Comparison of ENCODE assay signal across 11 cellular contexts in the genomic region with DNA sequence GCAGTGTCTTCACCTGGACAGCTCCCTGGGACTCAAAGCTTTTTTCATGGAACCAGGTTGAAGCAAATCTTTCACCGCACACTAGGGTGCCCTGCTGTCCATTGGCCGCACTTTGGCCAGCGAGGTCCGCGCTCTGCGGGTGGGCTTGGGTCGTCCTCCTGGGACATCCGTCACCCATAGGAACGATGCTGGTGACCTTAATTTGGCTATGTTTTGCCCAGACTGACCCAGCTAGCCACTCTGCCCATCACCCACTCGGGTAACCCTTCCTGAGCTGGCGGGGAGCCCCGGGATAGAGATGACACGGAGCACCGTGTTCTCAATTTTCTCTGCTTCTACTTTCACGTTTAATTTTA. TPM values are rescaled to one million over a fixed set of nuclear protein-coding genes. Genes with fewer than 3 reads are reported as not detected.
DNase-seq lines count a peak whose midpoint lies in the region; ATAC-seq, FAIRE-seq and TF ChIP-seq lines count a peak whose summit lies in the region.
"Had no signal": no experiment of that assay in that cellular context is flagged by ENCODE, and none has a peak within 500 bp of the region (broad histone marks: within the 10 kb centered on the region; RNA-seq: fewer than 3 reads in every experiment).

No MANE protein-coding gene starts in this region.

- peaks cover 7 to 14% (median 10%) of the 10 kb centered on the region in 4 donors for H3K4me1 Mint-ChIP-seq in CD4-positive, CD25-positive, alpha-beta regulatory T cell
- H3K4me1 Mint-ChIP-seq in GM23338 (no peaks in the 10 kb centered on the region), osteocyte (ENCODE audit: unreplicated experiment) (no peaks in the 10 kb centered on the region)
- H3K4me1 Mint-ChIP-seq in activated CD8-positive, alpha-beta T cell treated with anti-CD3 and anti-CD28 coated beads, Interleukin-2, amount 10 ng/mL, durations not matched to agents 7 days and 5 days (ENCODE audit: low read depth) = peaks cover 5% of the 10 kb centered on the region
- H3K4me1 Mint-ChIP-seq: CD14-positive monocyte had no signal

- intact Hi-C loops in pancreas (cut with DNase I) = loop anchor here in 1 of 3 donors (10.0 kb wide), 1 partner anchor 86 kb away; no protein-coding TSS in a partner anchor

- H3K36me3 ChIP-seq in CD4-positive, CD25-positive, alpha-beta regulatory T cell (ENCODE audit: control insufficient read depth, insufficient read depth, low read length) = no peaks in the 10 kb centered on the region
- H3K36me3 ChIP-seq in right atrium auricular region (no peaks in the 10 kb centered on the region), pancreas (no peaks in the 10 kb centered on the region), GM23338 (ENCODE audit: insufficient read depth) (no peaks in the 10 kb centered on the region)
- H3K36me3 ChIP-seq: uterus had no signal

- H3K27ac Mint-ChIP-seq in CD4-positive, CD25-positive, alpha-beta regulatory T cell = peak overlapping the region in 2 of 3 donors; percentile 76 to 85
- H3K27ac Mint-ChIP-seq in GM23338 (no peak overlapping the region), osteocyte (ENCODE audit: unreplicated experiment) (no peak overlapping the region)
- no peak overlapping the region for H3K27ac Mint-ChIP-seq in activated CD8-positive, alpha-beta T cell treated with anti-CD3 and anti-CD28 coated beads, Interleukin-2, amount 10 ng/mL, durations not matched to agents 7 days and 5 days
- H3K27ac Mint-ChIP-seq: CD14-positive monocyte had no signal

- 71 to 86% methylated on average over 15 of the region's 15 CpGs for WGBS in pancreas, 2 donors

- H3K4me3 Mint-ChIP-seq in CD4-positive, CD25-positive, alpha-beta regulatory T cell = peak overlapping the region; percentile 60 to 85 (median 68)
- no peak overlapping the region for H3K4me3 Mint-ChIP-seq in GM23338
- H3K4me3 Mint-ChIP-seq in activated CD8-positive, alpha-beta T cell treated with anti-CD3 and anti-CD28 coated beads, Interleukin-2, amount 10 ng/mL, durations not matched to agents 7 days and 5 days = no peak overlapping the region
- H3K4me3 Mint-ChIP-seq in osteocyte (ENCODE audit: unreplicated experiment) = no peak overlapping the region
- H3K4me3 Mint-ChIP-seq: CD14-positive monocyte had no signal

- no peaks in the 10 kb centered on the region for H3K36me3 Mint-ChIP-seq in CD4-positive, CD25-positive, alpha-beta regulatory T cell
- no peaks in the 10 kb centered on the region; the same call in 2 of the 3 replicates for H3K36me3 Mint-ChIP-seq in GM23338 (ENCODE audit: low read depth)
- no peaks in the 10 kb centered on the region for H3K36me3 Mint-ChIP-seq in activated CD8-positive, alpha-beta T cell treated with anti-CD3 and anti-CD28 coated beads, Interleukin-2, amount 10 ng/mL, durations not matched to agents 7 days and 5 days (ENCODE audit: low read depth)
- H3K36me3 Mint-ChIP-seq in osteocyte (ENCODE audit: unreplicated experiment) = no peaks in the 10 kb centered on the region
- H3K36me3 Mint-ChIP-seq: CD14-positive monocyte had no signal

- no peaks in the 10 kb centered on the region; the same call in 1 of the 2 replicates for H4K20me1 ChIP-seq in GM23338 (replicated peaks; ENCODE audit: insufficient read depth)

- no peaks in the 10 kb centered on the region for H3K9me3 Mint-ChIP-seq in CD4-positive, CD25-positive, alpha-beta regulatory T cell
- peaks cover 6% of the 10 kb centered on the region; the same call in 2 of the 3 replicates for H3K9me3 Mint-ChIP-seq in GM23338
- H3K9me3 Mint-ChIP-seq in activated CD8-positive, alpha-beta T cell treated with anti-CD3 and anti-CD28 coated beads, Interleukin-2, amount 10 ng/mL, durations not matched to agents 7 days and 5 days (ENCODE audit: insufficient read depth) = no peaks in the 10 kb centered on the region
- H3K9me3 Mint-ChIP-seq in osteocyte (ENCODE audit: unreplicated experiment) = no peaks in the 10 kb centered on the region

- no peak for TF ChIP-seq CTCF in VCaP (conservative IDR thresholded peaks at IDR 0.05)
- TF ChIP-seq CTCF in right atrium auricular region (IDR thresholded peaks at IDR 0.05) = no peak
- no peak for TF ChIP-seq CTCF in pancreas (IDR thresholded peaks at IDR 0.05)
- no peak for TF ChIP-seq CTCF in GM23338 (conservative IDR thresholded peaks at IDR 0.05; ENCODE audit: low read depth in 2 of 2)
- TF ChIP-seq CTCF in osteocyte (IDR thresholded peaks at IDR 0.05) = no peak

- H3F3A ChIP-seq in GM23338 (replicated peaks; ENCODE audit: low read depth) = no peaks in the 10 kb centered on the region

- H3K9me2 ChIP-seq in GM23338 (ENCODE audit: insufficient read depth) = no peaks in the 10 kb centered on the region

- H3K27me3 ChIP-seq in CD4-positive, CD25-positive, alpha-beta regulatory T cell (ENCODE audit: control insufficient read depth, insufficient read depth, low read length) = no peaks in the 10 kb centered on the region
- H3K27me3 ChIP-seq in right atrium auricular region (no peaks in the 10 kb centered on the region), pancreas (no peaks in the 10 kb centered on the region), GM23338 (ENCODE audit: insufficient read depth) (no peaks in the 10 kb centered on the region)
- H3K27me3 ChIP-seq: uterus had no signal

- FAIRE-seq in pancreas (lab: Jason Lieb, UNC) = no peak

- no peak for DNase-seq in CD4-positive, CD25-positive, alpha-beta regulatory T cell
- DNase-seq in right atrium auricular region (ENCODE audit: low spot score) (no peak), pancreas (peak in 3 of 6 donors; percentile 35 to 61 (median 58)), GM23338 (ENCODE audit: low spot score) (no peak), osteocyte (ENCODE audit: extremely low spot score, unreplicated experiment) (no peak)
- no peak for DNase-seq in activated CD8-positive, alpha-beta T cell treated with anti-CD3 and anti-CD28 coated beads, Interleukin-2, amount 10 ng/mL, durations not matched to agents 7 days and 5 days
- DNase-seq: NCI-H1105 treated with DMSO at 0.1 percent for 48 hours had no signal

- no peak overlapping the region for H2AFZ ChIP-seq in GM23338

- H3K27me3 Mint-ChIP-seq in CD4-positive, CD25-positive, alpha-beta regulatory T cell = no peaks in the 10 kb centered on the region
- peaks cover 18% of the 10 kb centered on the region for H3K27me3 Mint-ChIP-seq in GM23338 (ENCODE audit: insufficient read depth, low read depth, poor library complexity)
- no peaks in the 10 kb centered on the region for H3K27me3 Mint-ChIP-seq in activated CD8-positive, alpha-beta T cell treated with anti-CD3 and anti-CD28 coated beads, Interleukin-2, amount 10 ng/mL, durations not matched to agents 7 days and 5 days (ENCODE audit: low read depth)
- H3K27me3 Mint-ChIP-seq in osteocyte (ENCODE audit: unreplicated experiment) = peaks cover 8% of the 10 kb centered on the region

- H3K4me1 ChIP-seq in CD4-positive, CD25-positive, alpha-beta regulatory T cell (ENCODE audit: control insufficient read depth, insufficient read depth, low read length, poor library complexity, severe bottlenecking) = peaks cover 25% of the 10 kb centered on the region
- peaks cover 0 to 66% of the 10 kb centered on the region in 2 donors for H3K4me1 ChIP-seq in right atrium auricular region
- H3K4me1 ChIP-seq in pancreas = peaks cover 5 to 16% (median 7%) of the 10 kb centered on the region in 3 donors
- H3K4me1 ChIP-seq in GM23338 (ENCODE audit: insufficient read depth) = no peaks in the 10 kb centered on the region

- no peaks in the 10 kb centered on the region for H3K79me2 ChIP-seq in GM23338 (replicated peaks; ENCODE audit: insufficient read depth)

- peak overlapping the region; percentile 51 for H3K27ac ChIP-seq in CD4-positive, CD25-positive, alpha-beta regulatory T cell (ENCODE audit: insufficient read depth, low read length, poor library complexity, severe bottlenecking)
- H3K27ac ChIP-seq in VCaP (peak overlapping the region; percentile 47), right atrium auricular region (peak overlapping the region; percentile 82 to 84), pancreas (peak overlapping the region in 1 of 4 donors; percentile 19), GM23338 (ENCODE audit: low read depth) (no peak overlapping the region)

- CTCF ChIA-PET in activated CD8-positive, alpha-beta T cell treated with anti-CD3 and anti-CD28 coated beads, Interleukin-2, amount 10 ng/mL, durations not matched to agents 7 days and 5 days (lab: Charles Lee) = no interaction called here

- POLR2A ChIA-PET in activated CD8-positive, alpha-beta T cell treated with anti-CD3 and anti-CD28 coated beads, Interleukin-2, amount 10 ng/mL, durations not matched to agents 7 days and 5 days (lab: Charles Lee) = no interaction called here

- H3K9me3 ChIP-seq in CD4-positive, CD25-positive, alpha-beta regulatory T cell (ENCODE audit: control insufficient read depth in 2 of 2, low read length in 2 of 2) = no peaks in the 10 kb centered on the region
- no peaks in the 10 kb centered on the region for H3K9me3 ChIP-seq in right atrium auricular region
- H3K9me3 ChIP-seq in pancreas = no peaks in the 10 kb centered on the region
- H3K9me3 ChIP-seq: uterus had no signal

- H3K4me3 ChIP-seq in CD4-positive, CD25-positive, alpha-beta regulatory T cell (ENCODE audit: low read depth, low read length) = peak overlapping the region; percentile 18
- H3K4me3 ChIP-seq in right atrium auricular region (peak overlapping the region in 1 of 2 donors; percentile 26), pancreas (no peak overlapping the region), GM23338 (no peak overlapping the region)
- H3K4me3 ChIP-seq: uterus had no signal

- no peak overlapping the region for H3K4me2 ChIP-seq in GM23338

- ATAC-seq in CD4-positive, CD25-positive, alpha-beta regulatory T cell (ENCODE audit: low read depth in 2 of 2) = no peak
- ATAC-seq in pancreas (peak; percentile 1 to 24 (median 2)), GM23338 (no peak), GM18519 (IDR thresholded peaks at IDR 0.05; ENCODE audit: low FRiP score, unreplicated experiment) (no peak)
- ATAC-seq in activated CD8-positive, alpha-beta T cell treated with anti-CD3 and anti-CD28 coated beads, Interleukin-2, amount 10 ng/mL, durations not matched to agents 7 days and 5 days = no peak

TF ChIP-seq in GM23338, 12 proteins besides CTCF, POLR2A, EP300 and RAD21 (continues in another document):
- TF ChIP-seq ZNF331 (CRISPR knock-in tag; IDR thresholded peaks at IDR 0.05; ENCODE audit: low read depth) (no peak), NANOG (IDR thresholded peaks at IDR 0.05; ENCODE audit: borderline replicate concordance) (no peak)

RNA-seq across cellular contexts. Expression of a gene that starts 25.9 kb away (rescaled TPM):
- total RNA-seq in CD4-positive, CD25-positive, alpha-beta regulatory T cell = 17.7 TPM
- polyA plus RNA-seq in CD4-positive, CD25-positive, alpha-beta regulatory T cell = not detected
- total RNA-seq in right atrium auricular region (1 to 10 TPM; 4.0 to 7.5 TPM), pancreas (1 to 10 TPM; 2.8 to 7.5 (median 5.0) TPM), osteocyte (not detected in 2 replicates)
- polyA plus RNA-seq in pancreas (10 to 100 TPM in 1 of 2 donors, 1 to 10 TPM in 1; 6.6 to 19.9 TPM), GM23338 (2016; fragmentation: Nextera tagmentation; extraction: Ambion mirVana) (0.83 and 0.89 TPM in 2 replicates)
- total RNA-seq in GM23338 (2014; rRNA removed; shearing (Covaris generic)) = 1.2 and 1.3 TPM in 2 replicates
- total RNA-seq in activated CD8-positive, alpha-beta T cell treated with anti-CD3 and anti-CD28 coated beads, Interleukin-2, amount 10 ng/mL, durations not matched to agents 7 days and 5 days = under 1 TPM in 1 of 2 experiments, not detected in 1; 0.10 TPM
- polyA plus RNA-seq: CD14-positive monocyte had no signal

Comparison
In these comparisons a context has a peak if more than half of its experiments do, and no peak if none do; other contexts are left out.
1. ATAC-seq: peak in pancreas (4 of 4); none in CD4-positive, CD25-positive, alpha-beta regulatory T cell (0 of 2), GM23338 (single experiment), activated CD8-positive, alpha-beta T cell treated with anti-CD3 and anti-CD28 coated beads, Interleukin-2, amount 10 ng/mL, durations not matched to agents 7 days and 5 days (single experiment) and GM18519 (single experiment).
2. H3K27ac Mint-ChIP-seq: peak in CD4-positive, CD25-positive, alpha-beta regulatory T cell (2 of 3); none in GM23338 (single experiment), activated CD8-positive, alpha-beta T cell treated with anti-CD3 and anti-CD28 coated beads, Interleukin-2, amount 10 ng/mL, durations not matched to agents 7 days and 5 days (single experiment) and osteocyte (single experiment).
3. H3K4me3 Mint-ChIP-seq: peak in CD4-positive, CD25-positive, alpha-beta regulatory T cell (4 of 4); none in GM23338 (single experiment), activated CD8-positive, alpha-beta T cell treated with anti-CD3 and anti-CD28 coated beads, Interleukin-2, amount 10 ng/mL, durations not matched to agents 7 days and 5 days (single experiment) and osteocyte (single experiment).